In genomic region chr7:22325671-22326070, GRCh38 we compare ENCODE assay signal across 20 cellular contexts. TPM values are rescaled to one million over a fixed set of nuclear protein-coding genes. Genes with fewer than 3 reads are reported as not detected.
DNase-seq lines count a peak whose midpoint lies in the region; ATAC-seq and TF ChIP-seq lines count a peak whose summit lies in the region.
"Had no signal": no experiment of that assay in that cellular context is flagged by ENCODE, and none has a peak within 500 bp of the region (broad histone marks: within the 10 kb centered on the region; RNA-seq: fewer than 3 reads in every experiment).

No MANE protein-coding gene starts in this region.

- POLR2A ChIA-PET in HEK293 (lab: Yijun Ruan, JAX) = no interaction called here

- H3K9me3 Mint-ChIP-seq in stimulated activated effector memory CD8-positive, alpha-beta T cell treated with anti-CD3 and anti-CD28 coated beads, Interleukin-12 subunit alpha, Interleukin-12 subunit beta, amount 100 ng/mL, for 72 hours = no peaks in the 10 kb centered on the region
- H3K9me3 Mint-ChIP-seq: CD14-positive monocyte had no signal

- ATAC-seq in foreskin keratinocyte (peak; percentile 61), mucosa of descending colon (no peak), GM21717 (IDR thresholded peaks at IDR 0.05; ENCODE audit: unreplicated experiment) (no peak)
- no peak for ATAC-seq in stimulated activated effector memory CD8-positive, alpha-beta T cell treated with anti-CD3 and anti-CD28 coated beads, Interleukin-12 subunit alpha, Interleukin-12 subunit beta, amount 100 ng/mL, for 72 hours
- ATAC-seq: K562 had no signal

- H3K4me3 Mint-ChIP-seq in stimulated activated effector memory CD8-positive, alpha-beta T cell treated with anti-CD3 and anti-CD28 coated beads, Interleukin-12 subunit alpha, Interleukin-12 subunit beta, amount 100 ng/mL, for 72 hours = no peak overlapping the region
- H3K4me3 Mint-ChIP-seq: CD14-positive monocyte had no signal

- H3K27ac ChIP-seq in HEK293 (ENCODE audit: extremely low read depth, low read depth, low read length) = no peak overlapping the region
- H3K27ac ChIP-seq in foreskin keratinocyte = no peak overlapping the region

- H3K9me3 ChIP-seq in HEK293 (ENCODE audit: control insufficient read depth, insufficient read depth, low read depth, low read length) (no peaks in the 10 kb centered on the region), mucosa of descending colon (no peaks in the 10 kb centered on the region)

- DNase-seq in DMS153 treated with DMSO at 0.1 percent for 48 hours (lab: John Stamatoyannopoulos, UW; ENCODE audit: unreplicated experiment) (peak; percentile 53), NCI-H69 (lab: John Stamatoyannopoulos, UW) (peak; percentile 82), foreskin keratinocyte (peak in 1 of 2 donors; percentile 53), mucosa of descending colon (no peak)
- DNase-seq in stimulated activated effector memory CD8-positive, alpha-beta T cell treated with anti-CD3 and anti-CD28 coated beads, Interleukin-12 subunit alpha, Interleukin-12 subunit beta, amount 100 ng/mL, for 72 hours (ENCODE audit: low spot score in 2 of 2) = no peak
- DNase-seq: AML-193, EL, GOT3, NCI-H1436, NCI-H345, NCI-H524 treated with DMSO at 0.1 percent for 48 hours, OCI-M1, RPMI8226, SIG-M5, T1000 had no signal

- H3K4me1 Mint-ChIP-seq in stimulated activated effector memory CD8-positive, alpha-beta T cell treated with anti-CD3 and anti-CD28 coated beads, Interleukin-12 subunit alpha, Interleukin-12 subunit beta, amount 100 ng/mL, for 72 hours = no peaks in the 10 kb centered on the region
- H3K4me1 Mint-ChIP-seq: CD14-positive monocyte had no signal

- H3K27ac Mint-ChIP-seq in stimulated activated effector memory CD8-positive, alpha-beta T cell treated with anti-CD3 and anti-CD28 coated beads, Interleukin-12 subunit alpha, Interleukin-12 subunit beta, amount 100 ng/mL, for 72 hours = no peak overlapping the region
- H3K27ac Mint-ChIP-seq: CD14-positive monocyte had no signal

- TF ChIP-seq CTCF in HEK293 (tag by site-specific recombination; IDR thresholded peaks at IDR 0.05) (no peak), foreskin keratinocyte (conservative IDR thresholded peaks at IDR 0.05) (no peak), mucosa of descending colon (IDR thresholded peaks at IDR 0.05) (no peak)

- H3K4me1 ChIP-seq in HEK293 (ENCODE audit: control insufficient read depth, insufficient read depth, low read length) (peaks cover 25% of the 10 kb centered on the region), foreskin keratinocyte (no peaks in the 10 kb centered on the region), mucosa of descending colon (ENCODE audit: low read depth) (peaks cover 9% of the 10 kb centered on the region)

- no peaks in the 10 kb centered on the region for H3K27me3 ChIP-seq in foreskin keratinocyte

- H3K36me3 ChIP-seq in HEK293 (ENCODE audit: control insufficient read depth in 2 of 2, insufficient read depth in 1 of 2, low read length in 2 of 2) (no peaks in the 10 kb centered on the region), mucosa of descending colon (ENCODE audit: low read depth) (no peaks in the 10 kb centered on the region)

- no peaks in the 10 kb centered on the region for H3K36me3 Mint-ChIP-seq in stimulated activated effector memory CD8-positive, alpha-beta T cell treated with anti-CD3 and anti-CD28 coated beads, Interleukin-12 subunit alpha, Interleukin-12 subunit beta, amount 100 ng/mL, for 72 hours
- H3K36me3 Mint-ChIP-seq: CD14-positive monocyte had no signal

- intact Hi-C loops in mucosa of descending colon (cut with DNase I, micrococcal nuclease) = no loop called here

- CTCF ChIA-PET in HEK293 (lab: Yijun Ruan, JAX) = interaction anchor here (0.6 kb wide), 1 partner anchor 120 kb away, joined by 3 read pairs; no protein-coding TSS in a partner anchor

- H3K4me3 ChIP-seq in HEK293 (ENCODE audit: low read depth, low read length) = no peak overlapping the region
- H3K4me3 ChIP-seq in mucosa of descending colon = no peak overlapping the region
- H3K4me3 ChIP-seq: GM12878, K562 had no signal

TF ChIP-seq in HEK293, 187 proteins besides CTCF, POLR2A, EP300 and RAD21:
- TF ChIP-seq ZNF621 (tag by site-specific recombination; IDR thresholded peaks at IDR 0.05) (no peak), ZNF529 (tag by site-specific recombination; IDR thresholded peaks at IDR 0.05; ENCODE audit: insufficient replicate concordance) (no peak), ZNF366 (tag by site-specific recombination; conservative IDR thresholded peaks at IDR 0.05) (peak; percentile 29; the same call in 1 of the 2 replicates), PRDM6 (tag by site-specific recombination; IDR thresholded peaks at IDR 0.05) (peak; percentile 67)

RNA-seq across cellular contexts. Expression of gene RAPGEF5, which starts 31.3 kb away (rescaled TPM):
- 2.5 and 3.4 TPM in 2 replicates for total RNA-seq in foreskin keratinocyte
- 0.51 and 0.54 TPM in 2 replicates for polyA plus RNA-seq in foreskin keratinocyte
- 10 to 100 TPM; 34.7 to 87.8 (median 59.5) TPM for total RNA-seq in mucosa of descending colon
- polyA plus RNA-seq: CD14-positive monocyte had no signal

Comparison
In these comparisons a context has a peak if more than half of its experiments do, and no peak if none do; other contexts are left out.
1. DNase-seq: peak in DMS153 treated with DMSO at 0.1 percent for 48 hours (single experiment) and NCI-H69 (single experiment); none in stimulated activated effector memory CD8-positive, alpha-beta T cell treated with anti-CD3 and anti-CD28 coated beads, Interleukin-12 subunit alpha, Interleukin-12 subunit beta, amount 100 ng/mL, for 72 hours (0 of 2) and mucosa of descending colon (0 of 3).